Comparison of ENCODE assay signal across 8 cellular contexts in genomic region chr4:80361329-80361900, GRCh38. TPM values are rescaled to one million over a fixed set of nuclear protein-coding genes. Genes with fewer than 3 reads are reported as not detected.
DNase-seq lines count a peak whose midpoint lies in the region; ATAC-seq and TF ChIP-seq lines count a peak whose summit lies in the region.

No MANE protein-coding gene starts in this region.

- ATAC-seq in SK-N-SH treated with all-trans-retinoic acid at 6 μM for 48 hours (peak; percentile 53; the same call in 2 of the 3 replicates), HG03342 (IDR thresholded peaks at IDR 0.05; ENCODE audit: unreplicated experiment) (no peak), GM18867 (IDR thresholded peaks at IDR 0.05; ENCODE audit: unreplicated experiment) (no peak), GM19455 (IDR thresholded peaks at IDR 0.05; ENCODE audit: unreplicated experiment) (no peak)

- no peaks in the 10 kb centered on the region for H3K27me3 ChIP-seq in ascending aorta

- POLR2A ChIA-PET in HEK293 (lab: Yijun Ruan, JAX) = no interaction called here

- TF ChIP-seq CTCF in HEK293 (tag by site-specific recombination; IDR thresholded peaks at IDR 0.05) (peak; percentile 17; the same call in 1 of the 2 replicates), ascending aorta (IDR thresholded peaks at IDR 0.05) (peak in 1 of 3 experiments; percentile 10)

- H3K9me3 ChIP-seq in HEK293 (ENCODE audit: control insufficient read depth, insufficient read depth, low read depth, low read length) (no peaks in the 10 kb centered on the region), ascending aorta (no peaks in the 10 kb centered on the region)

- H3K4me3 ChIP-seq in HEK293 (ENCODE audit: low read depth, low read length) (no peak overlapping the region), ascending aorta (no peak overlapping the region)

- H3K4me1 ChIP-seq in HEK293 (ENCODE audit: control insufficient read depth, insufficient read depth, low read length) (no peaks in the 10 kb centered on the region), ascending aorta (no peaks in the 10 kb centered on the region)

- intact Hi-C loops in ascending aorta (cut with DNase I) = loop anchor here (10.0 kb wide), 2 partner anchors 623 to 693 kb away; no protein-coding TSS in a partner anchor

- H3K36me3 ChIP-seq in HEK293 (ENCODE audit: control insufficient read depth in 2 of 2, insufficient read depth in 1 of 2, low read length in 2 of 2) (no peaks in the 10 kb centered on the region), ascending aorta (no peaks in the 10 kb centered on the region)

- CTCF ChIA-PET in HEK293 (lab: Yijun Ruan, JAX) = interaction anchor here (0.6 to 1.2 kb wide), 3 partner anchors 138 to 688 kb away, joined by 3 read pairs; no protein-coding TSS in a partner anchor

- DNase-seq in AML-193 (lab: John Stamatoyannopoulos, UW) (peak; percentile 43 to 47), hepatic stellate cell (ENCODE audit: low spot score) (peak; percentile 15), ascending aorta (ENCODE audit: low spot score in 2 of 2) (no peak)

- H3K27ac ChIP-seq in HEK293 (ENCODE audit: extremely low read depth, low read depth, low read length) (no peak overlapping the region), ascending aorta (no peak overlapping the region)

TF ChIP-seq in HEK293, 187 proteins besides CTCF, POLR2A, EP300 and RAD21:
- no peak for TF ChIP-seq HOXA7 (CRISPR knock-in tag; IDR thresholded peaks at IDR 0.05; ENCODE audit: borderline replicate concordance)
- TF ChIP-seq ZNF391 (tag by site-specific recombination; IDR thresholded peaks at IDR 0.05; ENCODE audit: borderline replicate concordance, low read depth) = no peak
- TF ChIP-seq SCRT2 (tag by site-specific recombination; IDR thresholded peaks at IDR 0.05) = peak; percentile 74
- no peak for TF ChIP-seq TRIM28 (IDR thresholded peaks at IDR 0.05; ENCODE audit: borderline replicate concordance, low read length)
- TF ChIP-seq SCRT1 (tag by site-specific recombination; IDR thresholded peaks at IDR 0.05; ENCODE audit: borderline replicate concordance) = 0 out of 2 replicates have a peak, but pooled peaks have one; percentile 34
- no peak for TF ChIP-seq FEZF1 (tag by site-specific recombination; IDR thresholded peaks at IDR 0.05)
- TF ChIP-seq ZBTB21 (tag by site-specific recombination; IDR thresholded peaks at IDR 0.05) = no peak
- TF ChIP-seq ZNF654 (tag by site-specific recombination; IDR thresholded peaks at IDR 0.05; ENCODE audit: low read depth) = peak; percentile 67
- no peak for TF ChIP-seq KLF16 (tag by site-specific recombination; IDR thresholded peaks at IDR 0.05)
TF ChIP-seq in HEK293: peak in this region for 3.

TF ChIP-seq in SK-N-SH treated with all-trans-retinoic acid at 6 μM for 48 hours, 23 proteins besides CTCF, POLR2A, EP300 and RAD21:
- TF ChIP-seq CSDC2 (CRISPR knock-in tag; IDR thresholded peaks at IDR 0.05) (no peak), TOX (CRISPR knock-in tag; IDR thresholded peaks at IDR 0.05; ENCODE audit: borderline replicate concordance) (no peak), TCF4 (CRISPR knock-in tag; IDR thresholded peaks at IDR 0.05; ENCODE audit: borderline replicate concordance) (no peak), ESRRG (CRISPR knock-in tag; IDR thresholded peaks at IDR 0.05) (no peak), ISL1 (CRISPR knock-in tag; IDR thresholded peaks at IDR 0.05) (no peak), ZNF565 (CRISPR knock-in tag; conservative IDR thresholded peaks at IDR 0.05; ENCODE audit: low read depth) (no peak), RARB (CRISPR knock-in tag; IDR thresholded peaks at IDR 0.05) (no peak), ZFP30 (CRISPR knock-in tag; IDR thresholded peaks at IDR 0.05) (no peak), OSR1 (CRISPR knock-in tag; IDR thresholded peaks at IDR 0.05) (no peak), BACH2 (CRISPR knock-in tag; IDR thresholded peaks at IDR 0.05; ENCODE audit: borderline replicate concordance) (no peak), PPARA (CRISPR knock-in tag; IDR thresholded peaks at IDR 0.05; ENCODE audit: borderline replicate concordance) (no peak), SNAI2 (CRISPR knock-in tag; IDR thresholded peaks at IDR 0.05) (no peak), ZC3H10 (CRISPR knock-in tag; IDR thresholded peaks at IDR 0.05) (no peak), ZFP3 (CRISPR knock-in tag; IDR thresholded peaks at IDR 0.05) (no peak), GLIS3 (CRISPR knock-in tag; IDR thresholded peaks at IDR 0.05) (no peak)
- TF ChIP-seq, protein P1, sequence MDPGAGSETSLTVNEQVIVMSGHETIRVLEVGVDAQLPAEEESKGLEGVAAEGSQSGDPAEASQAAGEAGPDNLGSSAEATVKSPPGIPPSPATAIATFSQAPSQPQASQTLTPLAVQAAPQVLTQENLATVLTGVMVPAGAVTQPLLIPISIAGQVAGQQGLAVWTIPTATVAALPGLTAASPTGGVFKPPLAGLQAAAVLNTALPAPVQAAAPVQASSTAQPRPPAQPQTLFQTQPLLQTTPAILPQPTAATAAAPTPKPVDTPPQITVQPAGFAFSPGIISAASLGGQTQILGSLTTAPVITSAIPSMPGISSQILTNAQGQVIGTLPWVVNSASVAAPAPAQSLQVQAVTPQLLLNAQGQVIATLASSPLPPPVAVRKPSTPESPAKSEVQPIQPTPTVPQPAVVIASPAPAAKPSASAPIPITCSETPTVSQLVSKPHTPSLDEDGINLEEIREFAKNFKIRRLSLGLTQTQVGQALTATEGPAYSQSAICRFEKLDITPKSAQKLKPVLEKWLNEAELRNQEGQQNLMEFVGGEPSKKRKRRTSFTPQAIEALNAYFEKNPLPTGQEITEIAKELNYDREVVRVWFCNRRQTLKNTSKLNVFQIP (CRISPR knock-in tag; IDR thresholded peaks at IDR 0.05; ENCODE audit: borderline replicate concordance, low read depth) = no peak

RNA-seq across cellular contexts. Expression of gene CFAP299, which starts 25.9 kb away (rescaled TPM):
- total RNA-seq in ascending aorta = not detected

Comparison
In these comparisons a context has a peak if more than half of its experiments do, and no peak if none do; other contexts are left out.
1. DNase-seq: peak in AML-193 (2 of 2) and hepatic stellate cell (single experiment); none in ascending aorta (0 of 2).